In genomic region chr7:75993689-75994387, GRCh38 we compare ENCODE assay signal across 8 cellular contexts. TPM values are rescaled to one million over a fixed set of nuclear protein-coding genes. Genes with fewer than 3 reads are reported as not detected.
DNase-seq lines count a peak whose midpoint lies in the region; ATAC-seq and TF ChIP-seq lines count a peak whose summit lies in the region.

No MANE protein-coding gene starts in this region.

- DNase-seq in CD4-positive, alpha-beta T cell: no peak
- peak; percentile 92 for DNase-seq in HuH-7.5 (ENCODE audit: low spot score)
- no peak for DNase-seq in activated B cell treated with CpG ODN at 0.5 μM for 24 hours
- no peak for DNase-seq in esophagus squamous epithelium (lab: John Stamatoyannopoulos, UW)
- peak; percentile 59 for DNase-seq in mucosa of gallbladder (ENCODE audit: low spot score)
- no peak for DNase-seq in vagina (ENCODE audit: extremely low spot score in 2 of 2)

- CTCF ChIA-PET in CD4-positive, alpha-beta T cell (lab: Charles Lee): no interaction called here
- CTCF ChIA-PET in activated B cell treated with CpG ODN at 0.5 μM for 24 hours (lab: Charles Lee): no interaction called here

- H3K36me3 Mint-ChIP-seq in CD4-positive, alpha-beta T cell (ENCODE audit: low read depth): peaks cover 23% of the 10 kb centered on the region
- H3K36me3 Mint-ChIP-seq in activated B cell treated with CpG ODN at 0.5 μM for 24 hours (ENCODE audit: low read depth): peaks cover 29% of the 10 kb centered on the region

- H3K4me3 ChIP-seq in esophagus squamous epithelium (peak overlapping the region; percentile 85 to 97 (median 87)), vagina (peak overlapping the region; percentile 86 to 98)

- H3K36me3 ChIP-seq in esophagus squamous epithelium (peaks cover 0 to 33% (median 4%) of the 10 kb centered on the region in 3 donors), vagina (peaks cover 0 to 8% of the 10 kb centered on the region in 2 donors)

- H3K9me3 ChIP-seq in CD4-positive, alpha-beta T cell (ENCODE audit: control insufficient read depth, low read length): no peaks in the 10 kb centered on the region
- no peaks in the 10 kb centered on the region for H3K9me3 ChIP-seq in esophagus squamous epithelium
- H3K9me3 ChIP-seq in vagina: no peaks in the 10 kb centered on the region

- H3K27me3 ChIP-seq in CD4-positive, alpha-beta T cell (ENCODE audit: control insufficient read depth, insufficient read depth, low read length): no peaks in the 10 kb centered on the region
- H3K27me3 ChIP-seq in esophagus squamous epithelium (no peaks in the 10 kb centered on the region), vagina (no peaks in the 10 kb centered on the region)

- H3K27ac ChIP-seq in CD4-positive, alpha-beta T cell (ENCODE audit: low read depth, low read length): peak overlapping the region; percentile 21
- H3K27ac ChIP-seq in esophagus squamous epithelium (peak overlapping the region; percentile 90 to 98 (median 92)), vagina (peak overlapping the region; percentile 92)

- ATAC-seq in CD4-positive, alpha-beta T cell (ENCODE audit: poor library complexity): peak; percentile 6
- ATAC-seq in GM19438 (IDR thresholded peaks at IDR 0.05; ENCODE audit: low read depth, unreplicated experiment) (peak; percentile 3), activated B cell treated with CpG ODN at 0.5 μM for 24 hours (ENCODE audit: low read depth) (peak; percentile 1), HG02610 (IDR thresholded peaks at IDR 0.05; ENCODE audit: unreplicated experiment) (no peak)

- no peak overlapping the region for H3K27ac Mint-ChIP-seq in CD4-positive, alpha-beta T cell
- peak overlapping the region; percentile 25 for H3K27ac Mint-ChIP-seq in activated B cell treated with CpG ODN at 0.5 μM for 24 hours

- H3K27me3 Mint-ChIP-seq in CD4-positive, alpha-beta T cell: no peaks in the 10 kb centered on the region
- H3K27me3 Mint-ChIP-seq in activated B cell treated with CpG ODN at 0.5 μM for 24 hours: no peaks in the 10 kb centered on the region

- intact Hi-C loops in CD4-positive, alpha-beta T cell (cut with DNase I, micrococcal nuclease): loop anchor here (2.0 to 5.0 kb wide), 4 partner anchors 53 to 117 kb away; partner anchors contain the start of genes RHBDD2 (in 1 of the 2) and STYXL1 (in 1 of the 2)
- intact Hi-C loops in activated B cell treated with CpG ODN at 0.5 μM for 24 hours (cut with micrococcal nuclease): loop anchor here (1.0 to 5.0 kb wide), 5 partner anchors 55 to 363 kb away; partner anchors contain the start of genes HSPB1, MDH2, POR and RHBDD2
- intact Hi-C loops in esophagus squamous epithelium (cut with DNase I): no loop called here
- intact Hi-C loops in vagina (cut with DNase I): loop anchor here (2.0 kb wide), 2 partner anchors 79 to 87 kb away; partner anchors contain the start of gene POR

- peak overlapping the region; percentile 73 for H3K4me3 Mint-ChIP-seq in CD4-positive, alpha-beta T cell
- H3K4me3 Mint-ChIP-seq in activated B cell treated with CpG ODN at 0.5 μM for 24 hours: peak overlapping the region; percentile 81

- H3K4me1 ChIP-seq in esophagus squamous epithelium (peaks cover 16 to 53% (median 24%) of the 10 kb centered on the region in 3 donors), vagina (peaks cover 37% of the 10 kb centered on the region)

- H3K4me1 Mint-ChIP-seq in CD4-positive, alpha-beta T cell (ENCODE audit: low read depth): peaks cover 40% of the 10 kb centered on the region
- peaks cover 42% of the 10 kb centered on the region for H3K4me1 Mint-ChIP-seq in activated B cell treated with CpG ODN at 0.5 μM for 24 hours

- POLR2A ChIA-PET in CD4-positive, alpha-beta T cell (lab: Charles Lee): interaction anchor here (0.9 to 4.7 kb wide), 3 partner anchors 66 to 116 kb away, joined by 3 to 30 read pairs (median 3); partner anchors contain the start of genes POR and RHBDD2
- POLR2A ChIA-PET in activated B cell treated with CpG ODN at 0.5 μM for 24 hours (lab: Charles Lee): interaction anchor here (0.8 to 2.0 kb wide), 7 partner anchors 11 to 115 kb away, joined by 3 to 10 read pairs (median 4); partner anchors contain the start of genes MDH2, POR, RHBDD2 and STYXL1

- WGBS in esophagus squamous epithelium, 2 donors: 0% methylated on average over 2 of the region's 40 CpGs

- TF ChIP-seq CTCF in CD4-positive, alpha-beta T cell (IDR thresholded peaks at IDR 0.05): no peak
- no peak for TF ChIP-seq CTCF in activated B cell treated with CpG ODN at 0.5 μM for 24 hours (IDR thresholded peaks at IDR 0.05)
- no peak for TF ChIP-seq CTCF in esophagus squamous epithelium (IDR thresholded peaks at IDR 0.05)
- TF ChIP-seq CTCF in vagina (IDR thresholded peaks at IDR 0.05): no peak

- no peaks in the 10 kb centered on the region for H3K9me3 Mint-ChIP-seq in CD4-positive, alpha-beta T cell
- no peaks in the 10 kb centered on the region for H3K9me3 Mint-ChIP-seq in activated B cell treated with CpG ODN at 0.5 μM for 24 hours

- no peak for TF ChIP-seq POLR2A in esophagus squamous epithelium (IDR thresholded peaks at IDR 0.05)
- TF ChIP-seq POLR2A in vagina (IDR thresholded peaks at IDR 0.05): no peak

RNA-seq across cellular contexts. Expression of gene TMEM120A, which starts 0.6 kb away (rescaled TPM):
- 10 to 100 TPM in 1 of 2 experiments, 1 to 10 TPM in 1; 10.0 to 10.8 TPM for total RNA-seq in CD4-positive, alpha-beta T cell
- total RNA-seq in activated B cell treated with CpG ODN at 0.5 μM for 24 hours: 95.6 and 104 TPM in 2 replicates
- total RNA-seq in esophagus squamous epithelium: 10 to 100 TPM; 14.4 to 53.9 (median 20.1) TPM
- total RNA-seq in mucosa of gallbladder: 69.1 TPM
- 45.9 TPM for total RNA-seq in vagina

RNA-seq across cellular contexts. Expression of gene STYXL1, which starts 54.0 kb away (rescaled TPM):
- 1 to 10 TPM; 8.4 to 8.5 TPM for total RNA-seq in CD4-positive, alpha-beta T cell
- 23.1 and 28.1 TPM in 2 replicates for total RNA-seq in activated B cell treated with CpG ODN at 0.5 μM for 24 hours
- total RNA-seq in esophagus squamous epithelium: 10 to 100 TPM; 19.3 to 45.7 (median 32.2) TPM
- 28.4 TPM for total RNA-seq in mucosa of gallbladder
- 27.3 TPM for total RNA-seq in vagina

RNA-seq across cellular contexts. Expression of gene MDH2, which starts 54.1 kb away (rescaled TPM):
- 10 to 100 TPM; 66.4 to 68.3 TPM for total RNA-seq in CD4-positive, alpha-beta T cell
- 120 and 125 TPM in 2 replicates for total RNA-seq in activated B cell treated with CpG ODN at 0.5 μM for 24 hours
- 100 to 1,000 TPM in 3 of 4 donors, 10 to 100 TPM in 1; 92.5 to 160 (median 131) TPM for total RNA-seq in esophagus squamous epithelium
- 135 TPM for total RNA-seq in mucosa of gallbladder
- 81.8 TPM for total RNA-seq in vagina

Comparison
In these comparisons a context has a peak if more than half of its experiments do, and no peak if none do; other contexts are left out.
1. DNase-seq: peak in HuH-7.5 (single experiment) and mucosa of gallbladder (single experiment); none in CD4-positive, alpha-beta T cell (0 of 10), activated B cell treated with CpG ODN at 0.5 μM for 24 hours (single experiment), esophagus squamous epithelium (single experiment) and vagina (0 of 2).
2. H3K27ac ChIP-seq: peak in every context shown above with its lines; median percentile 92 in vagina; 92 in esophagus squamous epithelium; 21 in CD4-positive, alpha-beta T cell.